ENCODE assay signal across 10 cellular contexts in the genomic region with DNA sequence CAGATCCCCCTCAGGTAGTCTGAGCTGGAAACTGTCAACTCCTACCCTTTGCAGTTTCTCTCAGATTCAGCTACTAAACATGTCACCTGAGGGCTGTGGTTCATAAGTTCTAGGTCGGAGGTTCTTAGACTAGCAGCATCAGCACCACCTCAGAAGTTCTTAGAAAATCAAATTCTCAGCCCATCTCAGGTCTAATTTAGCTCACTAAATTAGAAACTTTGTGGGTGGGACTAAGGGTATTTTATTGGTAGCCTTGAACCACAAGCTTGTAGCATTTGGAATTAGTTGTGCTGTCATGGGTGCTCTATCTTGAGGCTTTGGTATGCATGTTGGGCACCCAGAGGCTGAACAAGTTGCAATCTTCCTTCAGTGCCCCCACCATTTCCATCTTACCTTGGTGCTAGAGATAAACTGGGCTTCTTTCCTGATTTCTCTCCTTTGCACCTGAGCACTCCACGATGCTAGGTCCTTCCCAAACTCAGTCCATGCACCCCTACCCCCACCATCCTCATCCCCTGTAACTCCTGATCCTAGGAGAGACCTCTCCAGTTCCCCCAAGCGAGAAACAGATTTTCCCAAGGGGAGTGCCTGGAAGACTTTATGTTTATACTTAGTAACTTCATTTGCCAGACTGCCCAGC. TPM values are rescaled to one million over a fixed set of nuclear protein-coding genes. Genes with fewer than 3 reads are reported as not detected.
DNase-seq lines count a peak whose midpoint lies in the region; ATAC-seq and TF ChIP-seq lines count a peak whose summit lies in the region.
"Had no signal": no experiment of that assay in that cellular context is flagged by ENCODE, and none has a peak within 500 bp of the region (broad histone marks: within the 10 kb centered on the region; RNA-seq: fewer than 3 reads in every experiment).

No MANE protein-coding gene starts in this region.

- in situ Hi-C loops in ACHN (cut with HindIII; ENCODE audit: low pct_ligation_motif_present, low pct_unique_long_range_greater_than_20kb, low sequenced_read_pairs), result loop anchor here (25.0 kb wide), 1 partner anchor 379 kb away; no protein-coding TSS in a partner anchor

- peaks cover 52 to 84% (median 63%) of the 10 kb centered on the region in 4 donors for H3K4me1 Mint-ChIP-seq in CD4-positive, alpha-beta memory T cell
- H3K4me1 Mint-ChIP-seq in HFFc6 (ENCODE audit: low read depth), result peaks cover 42% of the 10 kb centered on the region
- peaks cover 60% of the 10 kb centered on the region for H3K4me1 Mint-ChIP-seq in activated T-helper 2 cell treated with anti-CD3 and anti-CD28 coated beads, Interferon-gamma antibody, Interleukin-2, Interleukin-4, amounts not matched to agents 10 μg/mL and 5 μg/mL and 100 μg/mL, durations not matched to agents 14 hours and 24 hours and 36 hours (ENCODE audit: low read depth)
- H3K4me1 Mint-ChIP-seq in naive thymus-derived CD8-positive, alpha-beta T cell, result peaks cover 31 to 74% (median 54%) of the 10 kb centered on the region in 4 donors

- DNase-seq in CD4-positive, alpha-beta memory T cell, result peak in 1 of 5 donors; percentile 39
- DNase-seq in HFFc6 (no peak), ACHN (no peak), anterior cingulate cortex (lab: John Stamatoyannopoulos, UW) (no peak), DMS53 treated with DMSO at 0.1 percent for 48 hours (lab: John Stamatoyannopoulos, UW; ENCODE audit: unreplicated experiment) (no peak)
- DNase-seq in activated T-helper 2 cell treated with anti-CD3 and anti-CD28 coated beads, Interferon-gamma antibody, Interleukin-2, Interleukin-4, amounts not matched to agents 10 μg/mL and 5 μg/mL and 100 μg/mL, durations not matched to agents 14 hours and 24 hours and 36 hours (ENCODE audit: low spot score), result no peak
- DNase-seq in naive thymus-derived CD8-positive, alpha-beta T cell, result no peak
- DNase-seq: DMS79 treated with DMSO at 0.1 percent for 48 hours; effector CD8-positive, alpha-beta T cell had no signal

- peak overlapping the region; percentile 10 for H3K27ac ChIP-seq in CD4-positive, alpha-beta memory T cell (ENCODE audit: low read depth, low read length)

- no peak for ATAC-seq in naive thymus-derived CD8-positive, alpha-beta T cell
- no peak for ATAC-seq in GM21515 (IDR thresholded peaks at IDR 0.05; ENCODE audit: unreplicated experiment)

- CTCF ChIA-PET in CD4-positive, alpha-beta memory T cell (lab: Charles Lee; ENCODE audit: partially characterized antibody), result interaction anchor here (0.7 to 14.9 kb wide), 21 partner anchors 9 to 423 kb away, joined by 3 to 442 read pairs (median 5); partner anchors contain the start of gene S1PR1

- H3K27me3 ChIP-seq in CD4-positive, alpha-beta memory T cell (ENCODE audit: insufficient read depth, low read length), result no peaks in the 10 kb centered on the region

- POLR2A ChIA-PET in CD4-positive, alpha-beta memory T cell (lab: Charles Lee; ENCODE audit: partially characterized antibody), result interaction anchor here (0.8 to 19.7 kb wide), 17 partner anchors 8 to 838 kb away, joined by 3 to 955 read pairs (median 6); partner anchors contain the start of genes EXTL2, S1PR1 and SLC30A7
- POLR2A ChIA-PET in naive thymus-derived CD8-positive, alpha-beta T cell (lab: Charles Lee), result interaction anchor here (0.5 to 12.1 kb wide), 7 partner anchors 18 to 388 kb away, joined by 3 to 240 read pairs (median 3); partner anchors contain the start of gene S1PR1

- H3K9me3 Mint-ChIP-seq in CD4-positive, alpha-beta memory T cell, result peaks cover 0 to 4% (median 0%) of the 10 kb centered on the region in 8 donors
- H3K9me3 Mint-ChIP-seq in HFFc6, result no peaks in the 10 kb centered on the region
- H3K9me3 Mint-ChIP-seq in activated T-helper 2 cell treated with anti-CD3 and anti-CD28 coated beads, Interferon-gamma antibody, Interleukin-2, Interleukin-4, amounts not matched to agents 10 μg/mL and 5 μg/mL and 100 μg/mL, durations not matched to agents 14 hours and 24 hours and 36 hours, result no peaks in the 10 kb centered on the region
- H3K9me3 Mint-ChIP-seq in naive thymus-derived CD8-positive, alpha-beta T cell, result no peaks in the 10 kb centered on the region

- peaks cover 85% of the 10 kb centered on the region for H3K4me1 ChIP-seq in CD4-positive, alpha-beta memory T cell (ENCODE audit: insufficient read depth, low read length)

- TF ChIP-seq CTCF in HFFc6 (IDR thresholded peaks at IDR 0.05), result no peak

- H3K9me3 ChIP-seq in CD4-positive, alpha-beta memory T cell (ENCODE audit: control insufficient read depth in 1 of 2, low read length in 2 of 2), result no peaks in the 10 kb centered on the region

- H3K27me3 Mint-ChIP-seq in CD4-positive, alpha-beta memory T cell, result no peaks in the 10 kb centered on the region
- peaks cover 3% of the 10 kb centered on the region; the same call in 1 of the 2 replicates for H3K27me3 Mint-ChIP-seq in HFFc6 (ENCODE audit: insufficient read depth)
- peaks cover 8% of the 10 kb centered on the region for H3K27me3 Mint-ChIP-seq in activated T-helper 2 cell treated with anti-CD3 and anti-CD28 coated beads, Interferon-gamma antibody, Interleukin-2, Interleukin-4, amounts not matched to agents 10 μg/mL and 5 μg/mL and 100 μg/mL, durations not matched to agents 14 hours and 24 hours and 36 hours (ENCODE audit: low read depth)
- no peaks in the 10 kb centered on the region for H3K27me3 Mint-ChIP-seq in naive thymus-derived CD8-positive, alpha-beta T cell

- no peaks in the 10 kb centered on the region for H3K36me3 ChIP-seq in CD4-positive, alpha-beta memory T cell (ENCODE audit: insufficient read depth, low read length)

- H3K4me3 ChIP-seq in CD4-positive, alpha-beta memory T cell (ENCODE audit: low read length in 2 of 2), result peak overlapping the region in 1 of 2 donors; percentile 5

- intact Hi-C loops in CD4-positive, alpha-beta memory T cell (cut with micrococcal nuclease), result no loop called here
- intact Hi-C loops in activated T-helper 2 cell treated with anti-CD3 and anti-CD28 coated beads, Interferon-gamma antibody, Interleukin-2, Interleukin-4, amounts not matched to agents 10 μg/mL and 5 μg/mL and 100 μg/mL, durations not matched to agents 14 hours and 24 hours and 36 hours (cut with micrococcal nuclease), result loop anchor here (1.0 to 10.0 kb wide), 13 partner anchors 31 to 846 kb away; partner anchors contain the start of gene VCAM1

- peak overlapping the region in 7 of 8 donors; percentile 39 to 65 (median 57) for H3K4me3 Mint-ChIP-seq in CD4-positive, alpha-beta memory T cell
- H3K4me3 Mint-ChIP-seq in HFFc6, result no peak overlapping the region
- H3K4me3 Mint-ChIP-seq in activated T-helper 2 cell treated with anti-CD3 and anti-CD28 coated beads, Interferon-gamma antibody, Interleukin-2, Interleukin-4, amounts not matched to agents 10 μg/mL and 5 μg/mL and 100 μg/mL, durations not matched to agents 14 hours and 24 hours and 36 hours (ENCODE audit: low read depth), result peak overlapping the region; percentile 46
- peak overlapping the region in 7 of 10 donors; percentile 0 to 60 (median 15) for H3K4me3 Mint-ChIP-seq in naive thymus-derived CD8-positive, alpha-beta T cell

- H3K27ac Mint-ChIP-seq in CD4-positive, alpha-beta memory T cell, result peak overlapping the region; percentile 72 to 93 (median 89)
- peak overlapping the region; percentile 41; the same call in 1 of the 2 replicates for H3K27ac Mint-ChIP-seq in HFFc6
- H3K27ac Mint-ChIP-seq in activated T-helper 2 cell treated with anti-CD3 and anti-CD28 coated beads, Interferon-gamma antibody, Interleukin-2, Interleukin-4, amounts not matched to agents 10 μg/mL and 5 μg/mL and 100 μg/mL, durations not matched to agents 14 hours and 24 hours and 36 hours, result peak overlapping the region; percentile 67
- H3K27ac Mint-ChIP-seq in naive thymus-derived CD8-positive, alpha-beta T cell, result peak overlapping the region; percentile 5 to 92 (median 68)

- peaks cover 0 to 2% of the 10 kb centered on the region in 2 donors for H3K36me3 Mint-ChIP-seq in CD4-positive, alpha-beta memory T cell
- H3K36me3 Mint-ChIP-seq in HFFc6 (ENCODE audit: low read depth), result no peaks in the 10 kb centered on the region
- no peaks in the 10 kb centered on the region for H3K36me3 Mint-ChIP-seq in activated T-helper 2 cell treated with anti-CD3 and anti-CD28 coated beads, Interferon-gamma antibody, Interleukin-2, Interleukin-4, amounts not matched to agents 10 μg/mL and 5 μg/mL and 100 μg/mL, durations not matched to agents 14 hours and 24 hours and 36 hours (ENCODE audit: low read depth)
- no peaks in the 10 kb centered on the region for H3K36me3 Mint-ChIP-seq in naive thymus-derived CD8-positive, alpha-beta T cell

RNA-seq across cellular contexts. Expression of gene S1PR1, which starts 54.2 kb away (rescaled TPM):
- total RNA-seq in CD4-positive, alpha-beta memory T cell, result 100 to 1,000 TPM; 363 to 366 TPM
- polyA plus RNA-seq in CD4-positive, alpha-beta memory T cell, result 100 to 1,000 TPM; 277 to 320 TPM
- total RNA-seq in HFFc6 (2021; fragmentation: NEBNext Ultra II Directional; extraction: Animal tissue kit (Norgen Biotek cat#: 25700)), result 10 to 100 TPM in 2 of 6 experiments, 1 to 10 TPM in 4; 6.0 to 10.2 (median 8.9) TPM
- total RNA-seq in activated T-helper 2 cell treated with anti-CD3 and anti-CD28 coated beads, Interferon-gamma antibody, Interleukin-2, Interleukin-4, amounts not matched to agents 10 μg/mL and 5 μg/mL and 100 μg/mL, durations not matched to agents 14 hours and 24 hours and 36 hours, result 71.0 and 73.0 TPM in 2 replicates
- total RNA-seq in naive thymus-derived CD8-positive, alpha-beta T cell, result 100 to 1,000 TPM; 286 to 292 TPM
- 100 to 1,000 TPM; 143 to 174 (median 155) TPM for polyA plus RNA-seq in naive thymus-derived CD8-positive, alpha-beta T cell
